13 cellular contexts compared by ENCODE assay signal in the genomic region with DNA sequence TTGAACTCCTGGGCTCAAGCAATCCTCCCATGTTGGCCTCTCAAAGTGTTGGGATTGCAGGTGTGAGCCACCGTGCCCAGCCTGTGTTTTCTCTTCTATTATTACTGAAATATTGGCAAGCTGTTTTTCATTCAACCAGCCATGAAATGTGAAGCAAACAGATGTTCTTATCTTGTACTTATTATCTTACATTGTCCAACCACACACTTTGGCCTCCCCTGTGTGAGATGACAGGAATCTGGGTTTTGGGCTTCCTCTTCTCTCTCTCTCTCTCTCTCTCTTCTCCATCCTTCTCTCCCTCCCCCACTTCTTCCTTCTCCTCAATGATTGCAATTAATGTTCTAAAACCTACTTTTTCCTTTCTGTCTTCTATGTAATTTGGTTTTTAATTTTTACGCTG. TPM values are rescaled to one million over a fixed set of nuclear protein-coding genes. Genes with fewer than 3 reads are reported as not detected.
DNase-seq lines count a peak whose midpoint lies in the region; ATAC-seq, FAIRE-seq and TF ChIP-seq lines count a peak whose summit lies in the region.
"Had no signal": no experiment of that assay in that cellular context is flagged by ENCODE, and none has a peak within 500 bp of the region (broad histone marks: within the 10 kb centered on the region; RNA-seq: fewer than 3 reads in every experiment).

No MANE protein-coding gene starts in this region.

- H3K9me2 ChIP-seq in DOHH2 (replicated peaks; ENCODE audit: control insufficient read depth, low read length): no peaks in the 10 kb centered on the region

- H3K4me1 Mint-ChIP-seq in nephron progenitor cell: peaks cover 18% of the 10 kb centered on the region

- no peak for TF ChIP-seq CTCF in DOHH2 (IDR thresholded peaks at IDR 0.05; ENCODE audit: low read depth, low read length, poor library complexity, severe bottlenecking)
- no peak for TF ChIP-seq CTCF in K562 (IDR thresholded peaks at IDR 0.05 in 2 of 3, conservative IDR thresholded peaks at IDR 0.05 in 1 of 3; ENCODE audit: insufficient read depth in 2 of 3, low read depth in 1 of 3, low read length in 3 of 3)
- no peak for TF ChIP-seq CTCF in psoas muscle (IDR thresholded peaks at IDR 0.05)
- no peak for TF ChIP-seq CTCF in nephron progenitor cell (IDR thresholded peaks at IDR 0.05)
- no peak for TF ChIP-seq CTCF in GM13977 (IDR thresholded peaks at IDR 0.05; ENCODE audit: extremely low read depth, insufficient read depth, missing control alignments)

- H3F3A ChIP-seq in DOHH2 (ENCODE audit: control insufficient read depth, insufficient read depth): peaks cover 33% of the 10 kb centered on the region

- peak overlapping the region; percentile 69 for H3K4me2 ChIP-seq in DOHH2 (ENCODE audit: low read length)
- H3K4me2 ChIP-seq in K562 (ENCODE audit: insufficient read depth, low read length): no peak overlapping the region

- H3K27me3 Mint-ChIP-seq in nephron progenitor cell (ENCODE audit: low read depth, poor library complexity): peaks cover 7% of the 10 kb centered on the region

- H3K9me3 ChIP-seq in DOHH2 (ENCODE audit: control insufficient read depth, insufficient read depth, low read length) (no peaks in the 10 kb centered on the region), K562 (replicated peaks; ENCODE audit: control insufficient read depth, insufficient read depth, low read depth, low read length) (no peaks in the 10 kb centered on the region), psoas muscle (no peaks in the 10 kb centered on the region)
- H3K9me3 ChIP-seq: left lung, testis had no signal

- H3K79me2 ChIP-seq in DOHH2 (ENCODE audit: control insufficient read depth, low read length) (peaks cover 56% of the 10 kb centered on the region), K562 (ENCODE audit: control insufficient read depth, insufficient read depth, low read length) (no peaks in the 10 kb centered on the region)

- H3K27ac Mint-ChIP-seq in nephron progenitor cell: no peak overlapping the region

- TF ChIP-seq EP300 in K562 (IDR thresholded peaks at IDR 0.05; ENCODE audit: low read length): no peak

- H3K9ac ChIP-seq in K562 (ENCODE audit: insufficient read depth in 1 of 2, low read depth in 2 of 2, low read length in 2 of 2): no peak overlapping the region

- TF ChIP-seq RAD21 in K562 (CRISPR knock-in tag; conservative IDR thresholded peaks at IDR 0.05 in 1 of 2, IDR thresholded peaks at IDR 0.05 in 1 of 2): no peak

- peak overlapping the region; percentile 84 for H3K27ac ChIP-seq in DOHH2 (ENCODE audit: low read depth, low read length)
- no peak overlapping the region for H3K27ac ChIP-seq in K562 (ENCODE audit: extremely low read depth, low read depth, low read length)
- H3K27ac ChIP-seq in psoas muscle: peak overlapping the region; percentile 3
- H3K27ac ChIP-seq: epithelial cell of prostate, left lung, testis had no signal

- H3K27me3 ChIP-seq in DOHH2 (ENCODE audit: control insufficient read depth, low read length) (no peaks in the 10 kb centered on the region), K562 (ENCODE audit: control insufficient read depth in 2 of 2, insufficient read depth in 2 of 2, low read length in 2 of 2) (no peaks in the 10 kb centered on the region), psoas muscle (ENCODE audit: insufficient read depth in 3 of 3, low read length in 2 of 3) (no peaks in the 10 kb centered on the region)
- H3K27me3 ChIP-seq: left lung, testis had no signal

- no peak overlapping the region for H3K4me3 Mint-ChIP-seq in nephron progenitor cell

- H3K4me3 ChIP-seq in DOHH2 (ENCODE audit: low read length): peak overlapping the region; percentile 71
- H3K4me3 ChIP-seq in K562: no peak overlapping the region
- no peak overlapping the region for H3K4me3 ChIP-seq in psoas muscle
- H3K4me3 ChIP-seq: left lung, testis had no signal

- 6% methylated on average over 2 of the region's 2 CpGs for WGBS in K562 (ENCODE audit: insufficient coverage, low coverage, missing lambda C conversion rate)
- 69 to 79% (median 71%) methylated on average over 2 of the region's 2 CpGs for WGBS in psoas muscle, 3 donors

- no peak for FAIRE-seq in K562 (lab: Jason Lieb, UNC)

- CTCF ChIA-PET in K562 (lab: Yijun Ruan, JAX; ENCODE audit: low intra/inter-chr PET ratio): no interaction called here

- POLR2A ChIA-PET in K562 (lab: Yijun Ruan, JAX): interaction anchor here (1.0 kb wide), 1 partner anchor 167 kb away, joined by 3 read pairs; no protein-coding TSS in a partner anchor

- ATAC-seq in K562 (no peak), psoas muscle (no peak)
- ATAC-seq: activated CD4-positive, CD25-positive, alpha-beta regulatory T cell treated with anti-CD3 and anti-CD28 coated beads, Interleukin-2, amount 50 U/mL, for 24 hours; left lung had no signal

- in situ Hi-C loops in K562 (cut with MboI): no loop called here
- in situ Hi-C loops in GM13977 (cut with MboI; ENCODE audit: low pct_unique_long_range_greater_than_20kb, low sequenced_read_pairs, unreplicated experiment): no loop called here

- no peaks in the 10 kb centered on the region for H4K20me1 ChIP-seq in DOHH2 (ENCODE audit: control insufficient read depth, insufficient read depth, low read depth, low read length)
- H4K20me1 ChIP-seq in K562 (replicated peaks; ENCODE audit: control insufficient read depth, insufficient read depth, low read length): no peaks in the 10 kb centered on the region

- TF ChIP-seq POLR2A in K562 (conservative IDR thresholded peaks at IDR 0.05): no peak

- H3K9me1 ChIP-seq in K562 (ENCODE audit: control insufficient read depth, insufficient read depth, low read length): no peaks in the 10 kb centered on the region

- BruUV-seq in K562 (replicated peaks; lab: Mats Ljungman, UMichigan): no TSS peak

- DNase-seq in NAMALWA (ENCODE audit: low spot score): peak; percentile 3
- DNase-seq in K562 (ENCODE audit: extremely low read depth in 1 of 4, low spot score in 3 of 4): no peak
- no peak for DNase-seq in psoas muscle
- DNase-seq in NCI-H1048 (lab: John Stamatoyannopoulos, UW): no peak
- no peak for DNase-seq in nephron progenitor cell
- DNase-seq in GM13977 (ENCODE audit: low spot score): no peak
- DNase-seq: left lung, NCI-H1092, NCI-H345, testis had no signal

- intact Hi-C loops in K562 (cut with micrococcal nuclease): no loop called here
- intact Hi-C loops in psoas muscle (cut with DNase I): loop anchor here in 1 of 2 donors (10.0 kb wide), 1 partner anchor 798 kb away; no protein-coding TSS in a partner anchor

- H3K4me1 ChIP-seq in DOHH2 (ENCODE audit: control insufficient read depth, low read length) (peaks cover 71% of the 10 kb centered on the region), K562 (replicated peaks in 1 of 2; ENCODE audit: control insufficient read depth in 2 of 2, insufficient read depth in 2 of 2, low read length in 2 of 2) (peaks cover 0 to 7% of the 10 kb centered on the region in 2 experiments; a peak in 2 of 5 replicates), psoas muscle (peaks cover 47% of the 10 kb centered on the region)
- H3K4me1 ChIP-seq: left lung, testis had no signal

- no peaks in the 10 kb centered on the region for H3K36me3 Mint-ChIP-seq in nephron progenitor cell (ENCODE audit: low read depth)

- H3K9me3 Mint-ChIP-seq in nephron progenitor cell: no peaks in the 10 kb centered on the region

- peaks cover 10% of the 10 kb centered on the region; the same call in 1 of the 2 replicates for H3K36me3 ChIP-seq in DOHH2 (ENCODE audit: control insufficient read depth, low read length)
- no peaks in the 10 kb centered on the region for H3K36me3 ChIP-seq in K562 (ENCODE audit: control insufficient read depth, insufficient read depth, low read length)
- H3K36me3 ChIP-seq in psoas muscle (ENCODE audit: insufficient read depth in 1 of 2, low read depth in 1 of 2): no peaks in the 10 kb centered on the region
- H3K36me3 ChIP-seq: left lung had no signal

- H2AFZ ChIP-seq in K562 (ENCODE audit: low read depth, low read length): no peak overlapping the region

TF ChIP-seq in K562, 482 proteins besides CTCF, POLR2A, EP300 and RAD21 (continues in another document):
- TF ChIP-seq ZNF785 (CRISPR knock-in tag; IDR thresholded peaks at IDR 0.05) (no peak), IRF2 (CRISPR knock-in tag; IDR thresholded peaks at IDR 0.05) (no peak), GTF2E2 (tag; IDR thresholded peaks at IDR 0.05) (no peak), ESRRA (IDR thresholded peaks at IDR 0.05; ENCODE audit: borderline replicate concordance, low read depth) (no peak)
- TF ChIP-seq, protein P1, sequence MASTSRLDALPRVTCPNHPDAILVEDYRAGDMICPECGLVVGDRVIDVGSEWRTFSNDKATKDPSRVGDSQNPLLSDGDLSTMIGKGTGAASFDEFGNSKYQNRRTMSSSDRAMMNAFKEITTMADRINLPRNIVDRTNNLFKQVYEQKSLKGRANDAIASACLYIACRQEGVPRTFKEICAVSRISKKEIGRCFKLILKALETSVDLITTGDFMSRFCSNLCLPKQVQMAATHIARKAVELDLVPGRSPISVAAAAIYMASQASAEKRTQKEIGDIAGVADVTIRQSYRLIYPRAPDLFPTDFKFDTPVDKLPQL (IDR thresholded peaks at IDR 0.05; ENCODE audit: extremely low read depth, insufficient read length): no peak

RNA-seq across cellular contexts. Expression of a gene that starts 33.1 kb away (rescaled TPM):
- not detected in 2 replicates for total RNA-seq in K562 (2011; cell fraction: chromatin; rRNA removed; ENCODE audit: low replicate concordance)
- 0.79 and 2.5 TPM in 2 replicates for total RNA-seq in K562 (2011; cell fraction: nucleolus; rRNA removed)
- 0.51 and 0.76 TPM in 2 replicates for total RNA-seq in K562 (2011; cell fraction: nucleoplasm; rRNA removed)
- total RNA-seq in K562 (2014; rRNA removed) (0.77 TPM in 1 of 2 replicates, not detected in the other), K562 (2014; rRNA removed; fragmentation: Illumina TruSeq; extraction: Trizol) (not detected in 2 replicates), K562 (2015; rRNA removed; fragmentation: Illumina TruSeq; extraction: Trizol) (not detected in 2 replicates), K562 (2021) (0.29 TPM in 1 of 2 replicates, not detected in the other), psoas muscle (100 to 1,000 TPM in 1 of 4 donors, 10 to 100 TPM in 3; 32.8 to 105 (median 91.2) TPM)
- polyA plus RNA-seq in K562 (2011; rRNA removed) (0.28 and 0.72 TPM in 2 replicates), K562 (2014; fragmentation: Illumina TruSeq; extraction: Trizol) (not detected in 2 replicates), K562 (2014; fragmentation: Nextera tagmentation; extraction: Ambion mirVana) (not detected), K562 (2014; rRNA removed) (not detected in 2 replicates), psoas muscle (100 to 1,000 TPM in 2 of 3 donors, 10 to 100 TPM in 1; 86.5 to 367 (median 303) TPM)
- polyA plus RNA-seq in K562 (2011; cell fraction: cytosol; rRNA removed): 0.37 and 3.7 TPM in 2 replicates
- 0.13 and 0.37 TPM in 2 replicates for polyA plus RNA-seq in K562 (2011; cell fraction: nucleus; rRNA removed)
- polyA plus RNA-seq in K562 (2012): 0.29 and 0.36 TPM in 2 replicates
- not detected in 2 replicates for polyA minus RNA-seq in K562 (2011; rRNA and poly(A)+ RNA removed)
- polyA minus RNA-seq in K562 (2011; cell fraction: cytosol; rRNA and poly(A)+ RNA removed): not detected in 2 replicates
- not detected in 2 replicates for polyA minus RNA-seq in K562 (2011; cell fraction: nucleus; rRNA and poly(A)+ RNA removed)

Comparison
In these comparisons a context has a peak if more than half of its experiments do, and no peak if none do; other contexts are left out.
1. RNA of a gene that starts 33.1 kb away (total RNA-seq): 32.8 to 105 TPM in psoas muscle; 0.29 to 2.5 TPM in K562; every median in the first group is over 4 times any median in the second.